In the genomic region with DNA sequence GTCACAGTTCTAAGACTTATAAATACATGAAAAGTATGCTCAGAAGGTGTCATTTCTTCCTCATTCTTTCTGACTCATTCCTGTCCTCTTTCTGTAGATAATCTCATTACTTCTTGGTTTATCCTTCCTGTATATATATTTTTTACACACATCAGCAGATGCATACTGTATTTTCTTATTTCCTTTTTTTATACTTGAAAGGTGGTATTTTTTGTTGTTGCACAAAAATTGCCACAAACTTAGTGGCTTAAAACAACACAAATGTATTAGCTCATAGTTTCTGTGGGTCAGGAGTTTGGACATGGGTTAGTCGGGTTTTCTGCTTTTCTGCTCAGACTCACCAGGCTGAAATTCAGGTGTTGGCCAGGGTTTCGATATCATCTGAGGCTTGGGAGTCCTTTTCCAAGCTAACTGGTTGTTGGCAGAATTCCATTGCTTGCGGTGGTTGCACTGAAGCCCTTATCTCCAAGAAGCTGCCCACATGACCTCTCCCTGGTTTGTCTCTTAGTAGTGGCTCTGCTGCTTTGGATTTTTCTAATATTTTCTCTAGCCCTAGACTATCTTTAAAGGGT, we compare ENCODE assay signal across 8 cellular contexts.
DNase-seq lines count a peak whose midpoint lies in the region; ATAC-seq, FAIRE-seq and TF ChIP-seq lines count a peak whose summit lies in the region.

No MANE protein-coding gene starts in this region.

- TF ChIP-seq CTCF in HepG2 (CRISPR knock-in tag; IDR thresholded peaks at IDR 0.05): no peak
- no peak for TF ChIP-seq CTCF in uterus (IDR thresholded peaks at IDR 0.05)

- H3K9me3 ChIP-seq in HepG2 (ENCODE audit: low read length) (no peaks in the 10 kb centered on the region), uterus (no peaks in the 10 kb centered on the region)

- intact Hi-C loops in HepG2 (cut with micrococcal nuclease; ENCODE audit: unreplicated experiment) (no loop called here), uterus (cut with DNase I; ENCODE audit: low total_unique reads) (no loop called here)

- in situ Hi-C loops in HepG2 (cut with HindIII; ENCODE audit: extremely low pct_ligation_motif_present, low pct_unique_long_range_greater_than_20kb): no loop called here

- DNase-seq in GM12891 (ENCODE audit: insufficient read length, low spot score): no peak
- peak; percentile 75 for DNase-seq in RPMI8226
- peak; percentile 9 for DNase-seq in HepG2 (ENCODE audit: low spot score)
- DNase-seq in SIG-M5 (lab: John Stamatoyannopoulos, UW): no peak
- DNase-seq in superior temporal gyrus (ENCODE audit: extremely low spot score): no peak
- DNase-seq in uterus: no peak

- CTCF ChIA-PET in HepG2 (lab: Yijun Ruan, JAX; ENCODE audit: low intra/inter-chr PET ratio, low total read pairs): no interaction called here

- H3K27me3 ChIP-seq in HepG2 (ENCODE audit: control insufficient read depth in 1 of 2, insufficient read depth in 2 of 2, low read length in 2 of 2): no peaks in the 10 kb centered on the region
- no peaks in the 10 kb centered on the region for H3K27me3 ChIP-seq in uterus

- H3K4me1 ChIP-seq in HepG2 (ENCODE audit: insufficient read depth, low read length) (peaks cover 55% of the 10 kb centered on the region), uterus (no peaks in the 10 kb centered on the region)

- POLR2A ChIA-PET in HepG2 (lab: Yijun Ruan, JAX): interaction anchor here (1.1 kb wide), 1 partner anchor 72 kb away, joined by 3 read pairs; no protein-coding TSS in a partner anchor

- H3K4me3 ChIP-seq in HepG2 (replicated peaks in 1 of 3; ENCODE audit: insufficient read depth in 1 of 3, low read depth in 2 of 3, low read length in 3 of 3): no peak overlapping the region
- H3K4me3 ChIP-seq in uterus: no peak overlapping the region

- no peak for TF ChIP-seq RAD21 in HepG2 (CRISPR knock-in tag; IDR thresholded peaks at IDR 0.05)

- TF ChIP-seq POLR2A in GM12891 (IDR thresholded peaks at IDR 0.05; ENCODE audit: low read depth, low read length) (no peak), HepG2 (IDR thresholded peaks at IDR 0.05; ENCODE audit: insufficient read depth in 1 of 2, low read depth in 2 of 2, low read length in 2 of 2) (no peak), uterus (IDR thresholded peaks at IDR 0.05) (no peak)

- H3K27ac ChIP-seq in HepG2 (ENCODE audit: extremely low read length, insufficient read depth, low read length): no peak overlapping the region
- H3K27ac ChIP-seq in uterus: no peak overlapping the region

- FAIRE-seq in GM12891 (lab: Jason Lieb, UNC) (peak; percentile 16), HepG2 (lab: Jason Lieb, UNC) (no peak)

- ATAC-seq in HG02852 (IDR thresholded peaks at IDR 0.05; ENCODE audit: unreplicated experiment) (peak; percentile 68), HepG2 (no peak), GM19023 (IDR thresholded peaks at IDR 0.05; ENCODE audit: unreplicated experiment) (no peak)

- TF ChIP-seq EP300 in HepG2 (IDR thresholded peaks at IDR 0.05; ENCODE audit: low read depth in 2 of 2, low read length in 2 of 2): no peak
- no peak for TF ChIP-seq EP300 in HepG2 (CRISPR knock-in tag; IDR thresholded peaks at IDR 0.05; ENCODE audit: borderline replicate concordance)

- no peak overlapping the region for H3K9ac ChIP-seq in HepG2 (ENCODE audit: insufficient read depth, low read depth, low read length)

- peaks cover 98% of the 10 kb centered on the region for H3K79me2 ChIP-seq in HepG2 (ENCODE audit: insufficient read depth, low read length)

- H2AFZ ChIP-seq in HepG2 (ENCODE audit: low read length): no peak overlapping the region

- no TSS peak for BruUV-seq in HepG2 (replicated peaks; lab: Mats Ljungman, UMichigan)

- H3K36me3 ChIP-seq in HepG2 (replicated peaks in 1 of 2; ENCODE audit: control insufficient read depth in 1 of 2, insufficient read depth in 2 of 2, low read length in 2 of 2): no peaks in the 10 kb centered on the region
- no peaks in the 10 kb centered on the region for H3K36me3 ChIP-seq in uterus

- no peaks in the 10 kb centered on the region for H4K20me1 ChIP-seq in HepG2 (ENCODE audit: insufficient read depth, low read length)

- H3K4me2 ChIP-seq in HepG2 (ENCODE audit: low read depth, low read length): no peak overlapping the region

- WGBS in HepG2 (ENCODE audit: low lambda C conversion rate): 90% methylated on average over 3 of the region's 3 CpGs

TF ChIP-seq in GM12891, 5 proteins besides CTCF, POLR2A, EP300 and RAD21:
- TF ChIP-seq POU2F2 (IDR thresholded peaks at IDR 0.05; ENCODE audit: low read depth, low read length): no peak

TF ChIP-seq in HepG2, 621 proteins besides CTCF, POLR2A, EP300 and RAD21:
- TF ChIP-seq POGK (CRISPR knock-in tag; conservative IDR thresholded peaks at IDR 0.05) (no peak), ELF3 (CRISPR knock-in tag; IDR thresholded peaks at IDR 0.05) (0 out of 2 replicates have a peak, but pooled peaks have one; percentile 11), RBM22 (optimal IDR thresholded peaks at IDR 0.05; ENCODE audit: low read length) (peak; percentile 64)

Comparison
In these comparisons a context has a peak if more than half of its experiments do, and no peak if none do; other contexts are left out.
1. DNase-seq: peak in RPMI8226 (single experiment) and HepG2 (single experiment); none in GM12891 (single experiment), SIG-M5 (single experiment), superior temporal gyrus (single experiment) and uterus (0 of 2).